In genomic region chr7:5365976-5366625, GRCh38 we compare ENCODE assay signal across 8 cellular contexts. TPM values are rescaled to one million over a fixed set of nuclear protein-coding genes. Genes with fewer than 3 reads are reported as not detected.
DNase-seq lines count a peak whose midpoint lies in the region; ATAC-seq, FAIRE-seq and TF ChIP-seq lines count a peak whose summit lies in the region.
"Not testable (repeated sequence)": the region's sequence is repeated elsewhere in the genome, so short reads cannot be mapped to it uniquely, and the experiment has no call there.

No MANE protein-coding gene starts in this region.

- not testable (repeated sequence) for H2AFZ ChIP-seq in OCI-LY7 (ENCODE audit: low read length); H1 (ENCODE audit: low read length)

- H3K4me3 Mint-ChIP-seq in CD4-positive, alpha-beta T cell; activated CD8-positive, alpha-beta memory T cell treated with anti-CD3 and anti-CD28 coated beads, Interleukin-2, amount 10 ng/mL, durations not matched to agents 7 days and 5 days: not testable (repeated sequence)

- not testable (repeated sequence) for H3K27ac ChIP-seq in CD4-positive, alpha-beta T cell (ENCODE audit: low read depth, low read length); OCI-LY7 (ENCODE audit: low read depth, low read length, poor library complexity, severe bottlenecking); H1 (ENCODE audit: low read depth, low read length)

- ATAC-seq in CD4-positive, alpha-beta T cell (ENCODE audit: poor library complexity), result peak; percentile 93
- ATAC-seq in GM21367 (IDR thresholded peaks at IDR 0.05; ENCODE audit: unreplicated experiment), result peak; percentile 67
- peak; percentile 72 for ATAC-seq in activated CD8-positive, alpha-beta memory T cell treated with anti-CD3 and anti-CD28 coated beads, Interleukin-2, amount 10 ng/mL, durations not matched to agents 7 days and 5 days

- not testable (repeated sequence) for H2BK12ac ChIP-seq in H1 (ENCODE audit: low read depth, low read length)

- FAIRE-seq in H1 (lab: Jason Lieb, UNC), result peak; percentile 93

- H3K9me3 Mint-ChIP-seq in CD4-positive, alpha-beta T cell; activated CD8-positive, alpha-beta memory T cell treated with anti-CD3 and anti-CD28 coated beads, Interleukin-2, amount 10 ng/mL, durations not matched to agents 7 days and 5 days (ENCODE audit: low read depth): not testable (repeated sequence)

- TF ChIP-seq POLR2A in H1 (IDR thresholded peaks at IDR 0.05; ENCODE audit: control extremely low read depth in 1 of 2, low read depth in 2 of 2, low read length in 2 of 2), result not testable (repeated sequence)

- H3K27me3 Mint-ChIP-seq in CD4-positive, alpha-beta T cell; activated CD8-positive, alpha-beta memory T cell treated with anti-CD3 and anti-CD28 coated beads, Interleukin-2, amount 10 ng/mL, durations not matched to agents 7 days and 5 days: not testable (repeated sequence)

- H3K9me2 ChIP-seq in OCI-LY7 (ENCODE audit: insufficient read depth, low read length), result not testable (repeated sequence)

- WGBS in H1 (ENCODE audit: extremely low coverage in 1 of 2, insufficient coverage in 1 of 2, insufficient read length in 1 of 2, insufficient replicate concordance in 2 of 2, low coverage in 1 of 2, low lambda C conversion rate in 2 of 2, missing lambda C conversion rate in 1 of 2), 2 experiments, result 74% methylated on average over 12 of the region's 12 CpGs; no CpG with 5 or more reads in 1 of the 2 experiments

- H3K9ac ChIP-seq in H1 (replicated peaks in 1 of 4; ENCODE audit: extremely low read depth in 1 of 4, low read depth in 3 of 4, low read length in 3 of 4), result not testable (repeated sequence)

- H3K18ac ChIP-seq in H1 (ENCODE audit: extremely low read depth, low read length), result not testable (repeated sequence)

- peak; percentile 45 to 61 (median 54) for DNase-seq in CD4-positive, alpha-beta T cell
- peak; percentile 55 to 56 for DNase-seq in Kasumi-1 (lab: John Stamatoyannopoulos, UW)
- DNase-seq in OCI-LY7 (ENCODE audit: low spot score), result peak; percentile 82
- DNase-seq in activated CD8-positive, alpha-beta memory T cell treated with anti-CD3 and anti-CD28 coated beads, Interleukin-2, amount 10 ng/mL, durations not matched to agents 7 days and 5 days, result peak; percentile 76
- DNase-seq in H1 (ENCODE audit: low read depth in 1 of 2, low spot score in 2 of 2), result peak in 1 of 2 experiments; percentile 75
- DNase-seq in lung microvascular endothelial cell (ENCODE audit: low read depth in 2 of 2), result peak; percentile 71 to 85
- peak; percentile 21 to 43 (median 35) for DNase-seq in stimulated activated CD4-positive, alpha-beta T cell treated with anti-CD3 and anti-CD28 coated beads, TNF-alpha, amount 100 ng/mL, for 48 hours (ENCODE audit: low read depth in 3 of 3)

- intact Hi-C loops in CD4-positive, alpha-beta T cell (cut with DNase I, micrococcal nuclease), result loop anchor here (1.0 to 10.0 kb wide), 3 partner anchors 84 to 339 kb away; no protein-coding TSS in a partner anchor
- intact Hi-C loops in OCI-LY7 (cut with micrococcal nuclease; ENCODE audit: unreplicated experiment), result loop anchor here (1.0 kb wide), 1 partner anchor 84 kb away; no protein-coding TSS in a partner anchor

- peak; percentile 72 for TF ChIP-seq CTCF in CD4-positive, alpha-beta T cell (IDR thresholded peaks at IDR 0.05)
- TF ChIP-seq CTCF in OCI-LY7 (conservative IDR thresholded peaks at IDR 0.05; ENCODE audit: low read length) (peak; percentile 88), H1 (IDR thresholded peaks at IDR 0.05; ENCODE audit: control extremely low read depth in 1 of 3, insufficient read depth in 1 of 3, low read depth in 1 of 3, low read length in 3 of 3) (peak; percentile 86 to 93 (median 88))

- not testable (repeated sequence) for H3K4ac ChIP-seq in H1 (replicated peaks; ENCODE audit: insufficient read length, low read depth, low read length)

- H2BK20ac ChIP-seq in H1 (ENCODE audit: low read length), result not testable (repeated sequence)

- H3K4me1 Mint-ChIP-seq in CD4-positive, alpha-beta T cell (ENCODE audit: low read depth), result peaks cover 15% of the 10 kb centered on the region
- H3K4me1 Mint-ChIP-seq in activated CD8-positive, alpha-beta memory T cell treated with anti-CD3 and anti-CD28 coated beads, Interleukin-2, amount 10 ng/mL, durations not matched to agents 7 days and 5 days, result peaks cover 27% of the 10 kb centered on the region

- POLR2A ChIA-PET in CD4-positive, alpha-beta T cell (lab: Charles Lee), result interaction anchor here (0.6 to 1.1 kb wide), 2 partner anchors 31 to 361 kb away, joined by 3 read pairs; no protein-coding TSS in a partner anchor
- POLR2A ChIA-PET in OCI-LY7 (lab: Charles Lee), result interaction anchor here (0.6 kb wide), 1 partner anchor 143 kb away, joined by 3 read pairs; no protein-coding TSS in a partner anchor
- POLR2A ChIA-PET in H1 (lab: Charles Lee; ENCODE audit: partially characterized antibody), result interaction anchor here (0.6 to 2.1 kb wide), 6 partner anchors 19 to 160 kb away, joined by 3 to 6 read pairs (median 4); partner anchors contain the start of gene TNRC18

- H3K4me3 ChIP-seq in OCI-LY7 (ENCODE audit: low read depth, low read length, poor library complexity, severe bottlenecking); H1 (ENCODE audit: extremely low read depth in 1 of 4, insufficient read depth in 2 of 4, low read depth in 3 of 4, low read length in 4 of 4): not testable (repeated sequence)

- H2AK5ac ChIP-seq in H1 (ENCODE audit: low read depth, low read length), result not testable (repeated sequence)

- H3K79me1 ChIP-seq in H1 (ENCODE audit: low read depth, low read length), result not testable (repeated sequence)

- H3K36me3 ChIP-seq in OCI-LY7 (ENCODE audit: insufficient read depth, low read length), result peaks cover 27% of the 10 kb centered on the region
- not testable (repeated sequence) for H3K36me3 ChIP-seq in H1 (ENCODE audit: control insufficient read depth in 2 of 4, insufficient read depth in 4 of 4, low read length in 3 of 4)

- H3K27me3 ChIP-seq in CD4-positive, alpha-beta T cell (ENCODE audit: control insufficient read depth, insufficient read depth, low read length); H1 (replicated peaks in 1 of 4; ENCODE audit: control insufficient read depth in 3 of 4, extremely low read depth in 1 of 4, insufficient read depth in 3 of 4, low read length in 3 of 4): not testable (repeated sequence)

- H4K8ac ChIP-seq in H1 (ENCODE audit: extremely low read depth, insufficient read depth, low read length), result not testable (repeated sequence)

- H4K20me1 ChIP-seq in OCI-LY7 (ENCODE audit: insufficient read depth, low read length); H1 (replicated peaks in 1 of 2; ENCODE audit: control insufficient read depth in 1 of 2, insufficient read depth in 2 of 2, low read length in 2 of 2): not testable (repeated sequence)

- CTCF ChIA-PET in CD4-positive, alpha-beta T cell (lab: Charles Lee), result interaction anchor here (0.7 to 2.5 kb wide), 7 partner anchors 10 to 88 kb away, joined by 3 to 13 read pairs (median 4); no protein-coding TSS in a partner anchor
- CTCF ChIA-PET in OCI-LY7 (lab: Charles Lee; ENCODE audit: unreplicated experiment) (interaction anchor here (1.2 kb wide), 1 partner anchor 84 kb away, joined by 3 read pairs; no protein-coding TSS in a partner anchor), H1 (lab: Charles Lee; ENCODE audit: partially characterized antibody) (interaction anchor here (0.6 to 7.2 kb wide), 49 partner anchors 10 to 265 kb away, joined by 3 to 73 read pairs (median 5); partner anchors contain the start of gene TNRC18)
- CTCF ChIA-PET in activated CD8-positive, alpha-beta memory T cell treated with anti-CD3 and anti-CD28 coated beads, Interleukin-2, amount 10 ng/mL, durations not matched to agents 7 days and 5 days (lab: Charles Lee), result interaction anchor here (0.6 to 3.9 kb wide), 28 partner anchors 9 to 414 kb away, joined by 3 to 19 read pairs (median 3); no protein-coding TSS in a partner anchor

- not testable (repeated sequence) for H3K56ac ChIP-seq in H1 (replicated peaks; ENCODE audit: insufficient read length, low read depth, low read length)

- not testable (repeated sequence) for H2BK15ac ChIP-seq in H1 (ENCODE audit: low read length)

- H3K27ac Mint-ChIP-seq in CD4-positive, alpha-beta T cell; activated CD8-positive, alpha-beta memory T cell treated with anti-CD3 and anti-CD28 coated beads, Interleukin-2, amount 10 ng/mL, durations not matched to agents 7 days and 5 days: not testable (repeated sequence)

- not testable (repeated sequence) for H3K23ac ChIP-seq in H1 (ENCODE audit: insufficient read length)

- not testable (repeated sequence) for H3K14ac ChIP-seq in H1 (ENCODE audit: insufficient read length)

- TF ChIP-seq EP300 in H1 (IDR thresholded peaks at IDR 0.05; ENCODE audit: borderline replicate concordance in 1 of 2, low read depth in 2 of 2, low read length in 2 of 2), result not testable (repeated sequence)

- TF ChIP-seq RAD21 in H1 (IDR thresholded peaks at IDR 0.05 in 1 of 2, conservative IDR thresholded peaks at IDR 0.05 in 1 of 2; ENCODE audit: low read depth in 2 of 2, low read length in 2 of 2), result peak; percentile 92 to 94

- not testable (repeated sequence) for H4K91ac ChIP-seq in H1 (replicated peaks; ENCODE audit: insufficient read length, low read length)

- not testable (repeated sequence) for H3K79me2 ChIP-seq in OCI-LY7 (ENCODE audit: insufficient read depth, low read depth, low read length); H1 (ENCODE audit: control insufficient read depth in 1 of 2, insufficient read depth in 2 of 2, low read length in 2 of 2)

- not testable (repeated sequence) for H3K23me2 ChIP-seq in H1 (ENCODE audit: low read depth, low read length)

- H3K36me3 Mint-ChIP-seq in CD4-positive, alpha-beta T cell (ENCODE audit: low read depth), result peaks cover 30% of the 10 kb centered on the region
- peaks cover 13% of the 10 kb centered on the region for H3K36me3 Mint-ChIP-seq in activated CD8-positive, alpha-beta memory T cell treated with anti-CD3 and anti-CD28 coated beads, Interleukin-2, amount 10 ng/mL, durations not matched to agents 7 days and 5 days

- H2BK5ac ChIP-seq in H1 (ENCODE audit: low read depth, low read length), result not testable (repeated sequence)

- H3K4me2 ChIP-seq in OCI-LY7 (ENCODE audit: low read length); H1 (ENCODE audit: insufficient read depth in 1 of 2, low read depth in 2 of 2, low read length in 2 of 2): not testable (repeated sequence)

- H3K9me3 ChIP-seq in CD4-positive, alpha-beta T cell (ENCODE audit: control insufficient read depth, low read length); OCI-LY7 (ENCODE audit: low read length); H1 (ENCODE audit: insufficient read depth in 2 of 2, low read depth in 1 of 2, low read length in 1 of 2): not testable (repeated sequence)

- not testable (repeated sequence) for H4K5ac ChIP-seq in H1 (ENCODE audit: insufficient read length, low read depth, low read length)

- H3K4me1 ChIP-seq in OCI-LY7 (ENCODE audit: insufficient read depth, low read length, poor library complexity, severe bottlenecking); H1 (replicated peaks in 1 of 4; ENCODE audit: control insufficient read depth in 3 of 4, insufficient read depth in 4 of 4, low read length in 3 of 4): not testable (repeated sequence)

- H2BK120ac ChIP-seq in H1 (replicated peaks; ENCODE audit: low read depth, low read length), result not testable (repeated sequence)

- not testable (repeated sequence) for BruUV-seq in OCI-LY7 (replicated peaks; lab: Mats Ljungman, UMichigan)

RNA-seq across cellular contexts. Expression of gene TNRC18, which starts 57.5 kb away (rescaled TPM):
- 10 to 100 TPM; 69.9 TPM for total RNA-seq in CD4-positive, alpha-beta T cell
- total RNA-seq in OCI-LY7 (2014; rRNA removed; shearing (Covaris generic)), result 12.2 and 21.2 TPM in 2 replicates
- total RNA-seq in OCI-LY7 (2022), result 64.2 and 70.4 TPM in 2 replicates
- total RNA-seq in activated CD8-positive, alpha-beta memory T cell treated with anti-CD3 and anti-CD28 coated beads, Interleukin-2, amount 10 ng/mL, durations not matched to agents 7 days and 5 days, result 10 to 100 TPM; 64.0 to 65.7 TPM
- 8.6 and 9.9 TPM in 2 replicates for total RNA-seq in H1 (2021; fragmentation: NEBNext Ultra II Directional; extraction: Animal tissue kit (Norgen Biotek cat#: 25700))
- 1.7 and 3.2 TPM in 2 replicates for polyA plus RNA-seq in H1 (2011; rRNA removed)
- polyA plus RNA-seq in H1 (2011; cell fraction: cytosol; rRNA removed), result 2.3 TPM
- polyA plus RNA-seq in H1 (2011; cell fraction: nucleus; rRNA removed), result 6.3 TPM
- 6.6 to 8.1 TPM (median 7.1 TPM) in 4 replicates for polyA plus RNA-seq in H1 (2012, experiment 1 of 2)
- 6.2 TPM for polyA plus RNA-seq in H1 (2012, experiment 2 of 2)
- 7.2 TPM for polyA plus RNA-seq in H1 (2013, experiment 1 of 2)
- polyA plus RNA-seq in H1 (2013, experiment 2 of 2), result 6.0 TPM
- polyA minus RNA-seq in H1 (2011; rRNA and poly(A)+ RNA removed), result 2.0 and 2.7 TPM in 2 replicates
- polyA minus RNA-seq in H1 (2011; cell fraction: cytosol; rRNA and poly(A)+ RNA removed), result 9.5 TPM
- polyA minus RNA-seq in H1 (2011; cell fraction: nucleus; rRNA and poly(A)+ RNA removed), result 2.5 TPM
- 19.8 and 21.6 TPM in 2 replicates for total RNA-seq in lung microvascular endothelial cell
